ENCODE assay signal across 12 cellular contexts in the genomic region with DNA sequence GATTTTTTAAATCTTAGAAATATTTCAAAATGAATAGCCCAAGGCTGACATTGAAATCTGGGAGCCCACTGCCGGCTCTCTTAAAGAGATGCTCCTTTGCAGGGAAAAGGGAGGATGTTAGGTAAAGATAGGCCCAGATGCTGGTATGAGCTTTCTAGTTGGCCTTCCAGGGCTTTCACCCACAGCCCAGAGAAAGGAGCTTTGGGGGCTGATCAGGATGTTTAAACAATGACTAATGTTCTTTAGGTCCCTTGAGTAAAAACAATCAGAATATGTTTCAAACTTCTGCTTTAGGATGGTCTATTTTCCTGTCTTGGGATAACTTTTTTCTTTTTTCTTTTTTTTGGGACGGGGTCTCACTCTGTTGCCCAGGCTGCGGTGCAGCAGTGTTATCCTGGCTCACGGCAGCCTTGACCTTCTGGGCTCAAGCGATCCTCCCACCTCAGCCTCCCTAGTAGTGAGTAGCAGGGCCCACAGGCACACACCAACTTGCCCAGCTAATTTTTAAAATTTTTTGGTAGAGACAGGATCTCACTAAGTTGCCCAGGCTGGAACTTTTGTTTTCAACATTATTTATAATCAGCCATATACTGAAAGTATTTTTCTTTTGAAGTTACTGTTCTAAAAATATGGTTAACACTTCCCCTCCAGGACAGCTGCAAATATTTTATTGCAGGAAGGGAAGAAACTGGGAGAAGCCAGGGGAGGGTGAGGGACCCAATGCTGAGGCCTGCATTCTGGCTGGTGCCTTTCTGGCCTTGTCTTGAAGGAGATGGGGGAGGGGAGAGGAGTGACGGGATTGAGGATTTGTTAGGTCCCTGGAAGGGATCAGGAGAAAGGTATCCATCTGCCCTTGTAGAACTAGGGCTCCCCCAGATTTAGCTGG.
DNase-seq lines count a peak whose midpoint lies in the region; ATAC-seq and TF ChIP-seq lines count a peak whose summit lies in the region.
"Had no signal": no experiment of that assay in that cellular context is flagged by ENCODE, and none has a peak within 500 bp of the region (broad histone marks: within the 10 kb centered on the region; RNA-seq: fewer than 3 reads in every experiment).

No MANE protein-coding gene starts in this region.

- peak overlapping the region; percentile 60 for H3K27ac ChIP-seq in RWPE2 (ENCODE audit: poor library complexity, severe bottlenecking)
- no peak overlapping the region for H3K27ac ChIP-seq in sigmoid colon

- H3K27me3 ChIP-seq in RWPE2 (ENCODE audit: insufficient read depth, poor library complexity, severe bottlenecking) = no peaks in the 10 kb centered on the region
- H3K27me3 ChIP-seq in sigmoid colon = no peaks in the 10 kb centered on the region

- H3K4me3 ChIP-seq in RWPE2 (ENCODE audit: severe bottlenecking) (peak overlapping the region; percentile 25), fibroblast of pulmonary artery (replicated peaks; ENCODE audit: low read depth, low read length) (no peak overlapping the region), sigmoid colon (no peak overlapping the region)

- no peak for TF ChIP-seq CTCF in RWPE2 (IDR thresholded peaks at IDR 0.05; ENCODE audit: poor library complexity, severe bottlenecking)
- TF ChIP-seq CTCF in fibroblast of pulmonary artery (IDR thresholded peaks at IDR 0.05; ENCODE audit: low read length, missing control alignments) = no peak
- no peak for TF ChIP-seq CTCF in sigmoid colon (IDR thresholded peaks at IDR 0.05)

- TF ChIP-seq POLR2A in sigmoid colon (IDR thresholded peaks at IDR 0.05) = no peak

- 84 to 88% methylated on average over 6 of the region's 6 CpGs for WGBS in sigmoid colon, 2 donors

- H3K36me3 ChIP-seq in RWPE2 (ENCODE audit: low read depth) (no peaks in the 10 kb centered on the region), sigmoid colon (no peaks in the 10 kb centered on the region)

- H3K9me3 ChIP-seq in RWPE2 (ENCODE audit: severe bottlenecking) = no peaks in the 10 kb centered on the region
- no peaks in the 10 kb centered on the region for H3K9me3 ChIP-seq in sigmoid colon

- ATAC-seq in RWPE2 (ENCODE audit: low read depth) (peak; percentile 19; the same call in 1 of the 3 replicates), HG02840 (IDR thresholded peaks at IDR 0.05; ENCODE audit: low FRiP score, unreplicated experiment) (no peak)
- ATAC-seq: left lobe of liver had no signal

- no peak for TF ChIP-seq EP300 in sigmoid colon (IDR thresholded peaks at IDR 0.05)

- H3K4me1 ChIP-seq in RWPE2 (ENCODE audit: insufficient read depth, poor library complexity, severe bottlenecking) (peaks cover 29% of the 10 kb centered on the region), sigmoid colon (peaks cover 0 to 49% (median 29%) of the 10 kb centered on the region in 4 donors)

- DNase-seq in GM03348 (ENCODE audit: low spot score) (peak; percentile 64), RWPE2 (ENCODE audit: low spot score) (no peak), fibroblast of pulmonary artery (ENCODE audit: low read depth) (peak; percentile 53), sigmoid colon (peak; percentile 17), kidney glomerular epithelial cell (lab: John Stamatoyannopoulos, UW) (no peak)
- no peak for DNase-seq in activated naive CD4-positive, alpha-beta T cell treated with anti-CD3 and anti-CD28 coated beads, Interleukin-2, amount 50 U/mL, for 16 hours
- no peak for DNase-seq in activated CD8-positive, alpha-beta memory T cell treated with anti-CD3 and anti-CD28 coated beads for 24 hours
- DNase-seq: amniotic stem cell, DMS 273 treated with DMSO at 0.1 percent for 48 hours, NCI-H524 treated with DMSO at 0.1 percent for 48 hours had no signal

- intact Hi-C loops in sigmoid colon (cut with DNase I) = no loop called here

Comparison
In these comparisons a context has a peak if more than half of its experiments do, and no peak if none do; other contexts are left out.
1. DNase-seq: peak in GM03348 (single experiment), fibroblast of pulmonary artery (single experiment) and sigmoid colon (single experiment); none in RWPE2 (single experiment), activated naive CD4-positive, alpha-beta T cell treated with anti-CD3 and anti-CD28 coated beads, Interleukin-2, amount 50 U/mL, for 16 hours (single experiment), activated CD8-positive, alpha-beta memory T cell treated with anti-CD3 and anti-CD28 coated beads for 24 hours (single experiment) and kidney glomerular epithelial cell (single experiment).